In genomic region chr5:39521098-39521860, GRCh38 we compare ENCODE assay signal across 19 cellular contexts.
"Had no signal": no experiment of that assay in that cellular context is flagged by ENCODE, and none has a peak within 500 bp of the region (broad histone marks: within the 10 kb centered on the region; RNA-seq: fewer than 3 reads in every experiment).

No MANE protein-coding gene starts in this region.

- H3K27me3 ChIP-seq: brain microvascular endothelial cell, esophagus squamous epithelium, foreskin keratinocyte, pancreas, thyroid gland had no signal

- H3K9me3 ChIP-seq: esophagus squamous epithelium, pancreas, thyroid gland had no signal

- ATAC-seq: activated CD4-positive, CD25-positive, alpha-beta regulatory T cell treated with anti-CD3 and anti-CD28 coated beads, Interleukin-2, amount 50 U/mL, for 24 hours; foreskin keratinocyte; pancreas; T-cell had no signal

- DNase-seq: activated CD4-positive, alpha-beta T cell treated with anti-CD3 and anti-CD28 coated beads, Interleukin-2, amount 50 U/mL, for 1 hour; activated CD8-positive, alpha-beta memory T cell treated with anti-CD3 and anti-CD28 coated beads for 24 hours; activated naive CD4-positive, alpha-beta T cell treated with Interleukin-2 at 50 U/mL for 16 hours; anterior cingulate cortex; brain microvascular endothelial cell; cortex of kidney; effector CD4-positive, alpha-beta T cell; esophagus squamous epithelium; foreskin keratinocyte; glutamatergic neuron; immature natural killer cell; pancreas; stimulated activated CD4-positive, alpha-beta T cell treated with anti-CD3 and anti-CD28 coated beads, Interleukin-12 subunit alpha, Interleukin-12 subunit beta, amount 100 ng/mL, for 4 hours; stimulated activated CD4-positive, alpha-beta T cell treated with anti-CD3 and anti-CD28 coated beads, Interleukin-2, amount 100 ng/mL, for 24 hours; T-cell; T1000; thyroid gland had no signal

- H3K36me3 ChIP-seq: brain microvascular endothelial cell, esophagus squamous epithelium, pancreas, thyroid gland had no signal

- H3K4me3 ChIP-seq: lung, pancreas, thyroid gland had no signal

- FAIRE-seq: pancreas had no signal

- H3K27ac ChIP-seq: foreskin keratinocyte, pancreas had no signal
